In genomic region chr12:116141833-116142162, GRCh38 we compare ENCODE assay signal across 21 cellular contexts.
DNase-seq lines count a peak whose midpoint lies in the region; ATAC-seq and TF ChIP-seq lines count a peak whose summit lies in the region.
"Had no signal": no experiment of that assay in that cellular context is flagged by ENCODE, and none has a peak within 500 bp of the region (broad histone marks: within the 10 kb centered on the region; RNA-seq: fewer than 3 reads in every experiment).

No MANE protein-coding gene starts in this region.

- H3K4me2 ChIP-seq in SK-N-SH (peak overlapping the region; percentile 64; the same call in 1 of the 2 replicates), BLaER1 (peak overlapping the region; percentile 46), PC-9 (no peak overlapping the region)

- peaks cover 3% of the 10 kb centered on the region for H3K27me3 Mint-ChIP-seq in nephron progenitor cell (ENCODE audit: low read depth, poor library complexity)
- H3K27me3 Mint-ChIP-seq: naive thymus-derived CD4-positive, alpha-beta T cell had no signal

- no peak for TF ChIP-seq CTCF in SK-N-SH (IDR thresholded peaks at IDR 0.05)
- no peak for TF ChIP-seq CTCF in PC-9 (conservative IDR thresholded peaks at IDR 0.05)
- TF ChIP-seq CTCF in neutrophil (IDR thresholded peaks at IDR 0.05) = no peak
- no peak for TF ChIP-seq CTCF in nephron progenitor cell (IDR thresholded peaks at IDR 0.05)

- H3K9me2 ChIP-seq in SK-N-SH (no peaks in the 10 kb centered on the region), PC-9 (ENCODE audit: insufficient read depth) (no peaks in the 10 kb centered on the region)

- WGBS in SK-N-SH (ENCODE audit: low lambda C conversion rate) = 96% methylated on average over 2 of the region's 2 CpGs

- BruUV-seq in PC-9 (replicated peaks; lab: Mats Ljungman, UMichigan) = no TSS peak

- H3K4me3 Mint-ChIP-seq in nephron progenitor cell = no peak overlapping the region
- H3K4me3 Mint-ChIP-seq: naive thymus-derived CD4-positive, alpha-beta T cell; WTC11 had no signal

- H3F3A ChIP-seq in SK-N-SH (replicated peaks; ENCODE audit: insufficient read depth) = peaks cover 36% of the 10 kb centered on the region
- peaks cover 26% of the 10 kb centered on the region for H3F3A ChIP-seq in PC-9 (ENCODE audit: insufficient read depth, low read depth)

- CTCF ChIA-PET in SK-N-SH (lab: Yijun Ruan, JAX) = interaction anchor here (0.6 to 5.4 kb wide), 27 partner anchors 8 to 568 kb away, joined by 3 to 38 read pairs (median 5); no protein-coding TSS in a partner anchor
- CTCF ChIA-PET in PC-9 (lab: Charles Lee) = interaction anchor here (0.8 kb wide), 1 partner anchor 94 kb away, joined by 3 read pairs; no protein-coding TSS in a partner anchor

- no peaks in the 10 kb centered on the region for H3K36me3 Mint-ChIP-seq in nephron progenitor cell (ENCODE audit: low read depth)
- H3K36me3 Mint-ChIP-seq: WTC11 had no signal

- POLR2A ChIA-PET in SK-N-SH (lab: Yijun Ruan, JAX) = no interaction called here
- POLR2A ChIA-PET in PC-9 (lab: Charles Lee; ENCODE audit: unreplicated experiment) = no interaction called here

- H3K9ac ChIP-seq in SK-N-SH (no peak overlapping the region), BLaER1 (peak overlapping the region; percentile 27; the same call in 1 of the 2 replicates)
- H3K9ac ChIP-seq: parathyroid adenoma had no signal

- H3K36me3 ChIP-seq in SK-N-SH (replicated peaks in 1 of 2; ENCODE audit: control insufficient read depth in 1 of 2, insufficient read depth in 2 of 2, low read length in 1 of 2) (no peaks in the 10 kb centered on the region), BLaER1 (no peaks in the 10 kb centered on the region), PC-9 (ENCODE audit: low read depth) (no peaks in the 10 kb centered on the region), neutrophil (no peaks in the 10 kb centered on the region)
- H3K36me3 ChIP-seq: heart right ventricle had no signal

- H3K4me1 Mint-ChIP-seq in nephron progenitor cell = peaks cover 61% of the 10 kb centered on the region

- ATAC-seq in SK-N-SH treated with all-trans-retinoic acid at 6 μM for 48 hours = no peak
- ATAC-seq: foreskin keratinocyte; naive thymus-derived CD4-positive, alpha-beta T cell; sciatic nerve; WTC11 had no signal

- H3K79me2 ChIP-seq in SK-N-SH (ENCODE audit: insufficient read depth) (peaks cover 97% of the 10 kb centered on the region), PC-9 (ENCODE audit: low read depth) (peaks cover 95% of the 10 kb centered on the region)

- TF ChIP-seq EP300 in SK-N-SH (IDR thresholded peaks at IDR 0.05; ENCODE audit: borderline replicate concordance in 1 of 2, low read depth in 1 of 2, low read length in 1 of 2) = no peak

- H3K27ac ChIP-seq in SK-N-SH (ENCODE audit: low read depth in 2 of 2, low read length in 1 of 2) = peak overlapping the region in 1 of 2 experiments; percentile 95; a peak in 1 of 4 replicates
- H3K27ac ChIP-seq in BLaER1 = no peak overlapping the region
- H3K27ac ChIP-seq in PC-9 = 0 out of 2 replicates have a peak overlapping the region, but pooled peaks have one; percentile 81
- peak overlapping the region; percentile 3 for H3K27ac ChIP-seq in neutrophil
- H3K27ac ChIP-seq: 22Rv1, foreskin keratinocyte, heart right ventricle, parathyroid adenoma had no signal

- no peaks in the 10 kb centered on the region for H3K9me3 ChIP-seq in SK-N-SH
- H3K9me3 ChIP-seq in BLaER1 = no peaks in the 10 kb centered on the region; the same call in 1 of the 2 replicates
- H3K9me3 ChIP-seq in PC-9 (ENCODE audit: insufficient read depth, low read depth) = no peaks in the 10 kb centered on the region; the same call in none of the 2 replicates
- no peaks in the 10 kb centered on the region for H3K9me3 ChIP-seq in neutrophil
- H3K9me3 ChIP-seq: heart right ventricle had no signal

- peaks cover 26 to 49% of the 10 kb centered on the region in 2 experiments; a peak in 3 of 4 replicates for H3K4me1 ChIP-seq in SK-N-SH (ENCODE audit: control insufficient read depth in 1 of 2, insufficient read depth in 2 of 2, low read depth in 1 of 2, low read length in 1 of 2)
- peaks cover 46% of the 10 kb centered on the region for H3K4me1 ChIP-seq in BLaER1
- peaks cover 23% of the 10 kb centered on the region for H3K4me1 ChIP-seq in PC-9 (replicated peaks; ENCODE audit: insufficient read depth)
- peaks cover 26 to 35% of the 10 kb centered on the region in 2 experiments for H3K4me1 ChIP-seq in neutrophil (ENCODE audit: control insufficient read depth in 1 of 2, insufficient read depth in 1 of 2, low read depth in 1 of 2, low read length in 1 of 2)

- no peaks in the 10 kb centered on the region for H3K27me3 ChIP-seq in SK-N-SH (ENCODE audit: insufficient read depth)
- no peaks in the 10 kb centered on the region for H3K27me3 ChIP-seq in BLaER1
- H3K27me3 ChIP-seq in PC-9 (ENCODE audit: insufficient read depth, low read depth) = no peaks in the 10 kb centered on the region
- H3K27me3 ChIP-seq in neutrophil = no peaks in the 10 kb centered on the region
- H3K27me3 ChIP-seq: foreskin keratinocyte, heart right ventricle had no signal

- no peak for DNase-seq in SK-N-SH
- no peak for DNase-seq in PC-9
- no peak for DNase-seq in nephron progenitor cell
- DNase-seq in kidney tubule cell (ENCODE audit: low spot score) = no peak
- no peak for DNase-seq in AG08396 (ENCODE audit: low spot score)
- DNase-seq: cortex of kidney, DMS79, foreskin keratinocyte, heart right ventricle, left cardiac atrium, mesendoderm, RPMI8226, T1000 had no signal

- H3K9me3 Mint-ChIP-seq in nephron progenitor cell = no peaks in the 10 kb centered on the region
- H3K9me3 Mint-ChIP-seq: naive thymus-derived CD4-positive, alpha-beta T cell; WTC11 had no signal

- TF ChIP-seq RAD21 in SK-N-SH (IDR thresholded peaks at IDR 0.05; ENCODE audit: low read length) = no peak

- no peak overlapping the region for H3K4me3 ChIP-seq in SK-N-SH (ENCODE audit: low read depth in 2 of 2, low read length in 1 of 2)
- H3K4me3 ChIP-seq in BLaER1 = no peak overlapping the region
- no peak overlapping the region for H3K4me3 ChIP-seq in PC-9
- no peak overlapping the region for H3K4me3 ChIP-seq in neutrophil (ENCODE audit: low read depth in 1 of 2, low read length in 1 of 2)
- H3K4me3 ChIP-seq: heart right ventricle had no signal

- intact Hi-C loops in PC-9 (cut with micrococcal nuclease; ENCODE audit: unreplicated experiment) = loop anchor here (2.0 to 10.0 kb wide), 3 partner anchors 133 to 556 kb away; no protein-coding TSS in a partner anchor

- H4K20me1 ChIP-seq in SK-N-SH (ENCODE audit: insufficient read depth) (peaks cover 96% of the 10 kb centered on the region), BLaER1 (peaks cover 100% of the 10 kb centered on the region), PC-9 (ENCODE audit: insufficient read depth) (peaks cover 38% of the 10 kb centered on the region)

- H2AFZ ChIP-seq in SK-N-SH (ENCODE audit: low read depth) (no peak overlapping the region), PC-9 (no peak overlapping the region)
- H2AFZ ChIP-seq: parathyroid adenoma had no signal

- no peak overlapping the region for H3K27ac Mint-ChIP-seq in nephron progenitor cell
- H3K27ac Mint-ChIP-seq: WTC11 had no signal

TF ChIP-seq in SK-N-SH, 30 proteins besides CTCF, POLR2A, EP300 and RAD21 (continues in another document):
- TF ChIP-seq FOXM1 (IDR thresholded peaks at IDR 0.05; ENCODE audit: low read depth) = no peak

TF ChIP-seq in SK-N-SH treated with all-trans-retinoic acid at 6 μM for 48 hours, 23 proteins besides CTCF, POLR2A, EP300 and RAD21 (continues in another document):
- TF ChIP-seq CREB5 (CRISPR knock-in tag; IDR thresholded peaks at IDR 0.05; ENCODE audit: low read depth) (no peak), ZNF565 (CRISPR knock-in tag; conservative IDR thresholded peaks at IDR 0.05; ENCODE audit: low read depth) (no peak), TSHZ2 (CRISPR knock-in tag; IDR thresholded peaks at IDR 0.05) (no peak), BACH2 (CRISPR knock-in tag; IDR thresholded peaks at IDR 0.05; ENCODE audit: borderline replicate concordance) (no peak), ARNTL (CRISPR knock-in tag; IDR thresholded peaks at IDR 0.05; ENCODE audit: borderline replicate concordance, low read depth) (no peak), TCF4 (CRISPR knock-in tag; IDR thresholded peaks at IDR 0.05; ENCODE audit: borderline replicate concordance) (no peak), ZC3H10 (CRISPR knock-in tag; IDR thresholded peaks at IDR 0.05) (no peak), SNAI2 (CRISPR knock-in tag; IDR thresholded peaks at IDR 0.05) (no peak), GLIS3 (CRISPR knock-in tag; IDR thresholded peaks at IDR 0.05) (no peak)
